In genomic region chr6:15336905-15337583, GRCh38 we compare ENCODE assay signal across 14 cellular contexts.
A peak's percentile ranks its signal among the peaks of the same experiment; 100 is the strongest.
DNase-seq lines count a peak whose midpoint lies in the region; ATAC-seq and TF ChIP-seq lines count a peak whose summit lies in the region.
"Had no signal": no experiment of that assay in that cellular context is flagged by ENCODE, and none has a peak within 500 bp of the region (broad histone marks: within the 10 kb centered on the region; RNA-seq: fewer than 3 reads in every experiment).

No MANE protein-coding gene starts in this region.

- no peaks in the 10 kb centered on the region for H3K79me1 ChIP-seq in H9 (ENCODE audit: insufficient read depth, low read depth, low read length, poor library complexity, severe bottlenecking)
- peaks cover 48% of the 10 kb centered on the region for H3K79me1 ChIP-seq in mesenchymal stem cell (replicated peaks; ENCODE audit: low read length, poor library complexity, severe bottlenecking)

- no peak overlapping the region for H3T11ph ChIP-seq in H9 (ENCODE audit: low read length)

- H3K23me2 ChIP-seq in H9 (ENCODE audit: insufficient read length, low read depth, low read length, poor library complexity, severe bottlenecking) = no peaks in the 10 kb centered on the region

- intact Hi-C loops in CD4-positive, alpha-beta T cell (cut with DNase I, micrococcal nuclease) = no loop called here
- intact Hi-C loops in activated B cell treated with CpG ODN at 0.5 μM for 24 hours (cut with micrococcal nuclease) = loop anchor here (1.0 to 5.0 kb wide), 2 partner anchors 10 to 40 kb away; no protein-coding TSS in a partner anchor

- no peaks in the 10 kb centered on the region for H3K27me3 ChIP-seq in CD4-positive, alpha-beta T cell (ENCODE audit: control insufficient read depth, insufficient read depth, low read length)
- H3K27me3 ChIP-seq in H9 (ENCODE audit: insufficient read depth, low read length) = no peaks in the 10 kb centered on the region
- H3K27me3 ChIP-seq in mesenchymal stem cell (ENCODE audit: control insufficient read depth in 1 of 2, insufficient read depth in 1 of 2, low read length in 2 of 2) = no peaks in the 10 kb centered on the region
- H3K27me3 ChIP-seq: esophagus muscularis mucosa had no signal

- CTCF ChIA-PET in CD4-positive, alpha-beta T cell (lab: Charles Lee) = no interaction called here
- CTCF ChIA-PET in activated B cell treated with CpG ODN at 0.5 μM for 24 hours (lab: Charles Lee) = interaction anchor here (2.0 kb wide), 1 partner anchor 51 kb away, joined by 5 read pairs; no protein-coding TSS in a partner anchor

- ATAC-seq in CD4-positive, alpha-beta T cell (ENCODE audit: poor library complexity) = no peak
- no peak for ATAC-seq in activated B cell treated with CpG ODN at 0.5 μM for 24 hours (ENCODE audit: low read depth)
- ATAC-seq: right cardiac atrium had no signal

- H3K4me3 ChIP-seq in mesenchymal stem cell (ENCODE audit: insufficient read depth in 1 of 2, low read depth in 1 of 2, low read length in 2 of 2) = no peak overlapping the region
- H3K4me3 ChIP-seq: esophagus muscularis mucosa had no signal

- H3K4me1 Mint-ChIP-seq in CD4-positive, alpha-beta T cell (ENCODE audit: low read depth) = peaks cover 90% of the 10 kb centered on the region
- H3K4me1 Mint-ChIP-seq in H9 (peaks cover 76% of the 10 kb centered on the region in 2 experiments), activated B cell treated with CpG ODN at 0.5 μM for 24 hours (peaks cover 88% of the 10 kb centered on the region)

- POLR2A ChIA-PET in CD4-positive, alpha-beta T cell (lab: Charles Lee) = no interaction called here
- POLR2A ChIA-PET in activated B cell treated with CpG ODN at 0.5 μM for 24 hours (lab: Charles Lee) = interaction anchor here (0.5 to 1.7 kb wide), 3 partner anchors 88 to 92 kb away, joined by 4 to 5 read pairs (median 5); partner anchors contain the start of gene JARID2

- H3K14ac ChIP-seq in H9 (ENCODE audit: insufficient read depth, low read length) (no peak overlapping the region), mesenchymal stem cell (ENCODE audit: low read length in 2 of 2) (peak overlapping the region in 1 of 2 experiments; percentile 95)

- no peak overlapping the region for H3K18ac ChIP-seq in H9 (ENCODE audit: insufficient read length, low read depth, low read length)
- peak overlapping the region in 1 of 2 experiments; percentile 80 for H3K18ac ChIP-seq in mesenchymal stem cell (ENCODE audit: low read depth in 1 of 2, low read length in 2 of 2)

- no CpG with 5 or more reads among the region's 10 CpGs for WGBS in H9 (ENCODE audit: extremely low coverage, insufficient read length, low lambda C conversion rate)
- WGBS in mesenchymal stem cell = 57% methylated on average over 8 of the region's 10 CpGs

- H4K91ac ChIP-seq in H9 (ENCODE audit: insufficient read length, low read depth, low read length) = no peak overlapping the region
- peak overlapping the region; percentile 84 for H4K91ac ChIP-seq in mesenchymal stem cell (ENCODE audit: low read length)

- H2BK15ac ChIP-seq in H9 (ENCODE audit: low read depth, low read length) = no peak overlapping the region
- no peak overlapping the region for H2BK15ac ChIP-seq in mesenchymal stem cell (ENCODE audit: low read depth, poor library complexity, severe bottlenecking)

- H4K8ac ChIP-seq in H9 (replicated peaks; ENCODE audit: insufficient read length, low read depth, low read length) = no peak overlapping the region
- peak overlapping the region; percentile 50 for H4K8ac ChIP-seq in mesenchymal stem cell (ENCODE audit: low read length)

- H3K4me3 Mint-ChIP-seq in CD4-positive, alpha-beta T cell = peak overlapping the region; percentile 1
- H3K4me3 Mint-ChIP-seq in H9 (peak overlapping the region in 1 of 2 experiments; percentile 33; a peak in 1 of 5 replicates), activated B cell treated with CpG ODN at 0.5 μM for 24 hours (peak overlapping the region; percentile 13)

- H3K27me3 Mint-ChIP-seq in CD4-positive, alpha-beta T cell = no peaks in the 10 kb centered on the region
- H3K27me3 Mint-ChIP-seq in H9 (ENCODE audit: low read depth) (no peaks in the 10 kb centered on the region; the same call in 1 of the 2 replicates), activated B cell treated with CpG ODN at 0.5 μM for 24 hours (no peaks in the 10 kb centered on the region)

- H3K4me2 ChIP-seq in H9 (ENCODE audit: insufficient read depth, insufficient read length, low read length) = peak overlapping the region; percentile 24
- no peak overlapping the region for H3K4me2 ChIP-seq in mesenchymal stem cell (ENCODE audit: low read length, poor library complexity, severe bottlenecking)

- no peak overlapping the region for H4K5ac ChIP-seq in H9 (ENCODE audit: insufficient read length, low read depth, low read length)

- no peaks in the 10 kb centered on the region for H3K36me3 ChIP-seq in mesenchymal stem cell (ENCODE audit: control insufficient read depth in 1 of 2, insufficient read depth in 2 of 2, low read depth in 1 of 2, low read length in 2 of 2)
- H3K36me3 ChIP-seq: esophagus muscularis mucosa had no signal

- H3K4me1 ChIP-seq in H9 (ENCODE audit: insufficient read depth, low read length) (peaks cover 24% of the 10 kb centered on the region), mesenchymal stem cell (ENCODE audit: control insufficient read depth, insufficient read depth, low read depth, low read length) (peaks cover 3% of the 10 kb centered on the region)

- H2BK120ac ChIP-seq in H9 (ENCODE audit: low read depth, low read length, poor library complexity, severe bottlenecking) (no peak overlapping the region), mesenchymal stem cell (ENCODE audit: low read depth, low read length) (no peak overlapping the region)

- no peak overlapping the region for H2BK20ac ChIP-seq in H9 (ENCODE audit: low read depth, low read length, poor library complexity, severe bottlenecking)

- H3K9me3 ChIP-seq in CD4-positive, alpha-beta T cell (ENCODE audit: control insufficient read depth, low read length) = no peaks in the 10 kb centered on the region
- no peaks in the 10 kb centered on the region for H3K9me3 ChIP-seq in H9 (ENCODE audit: control insufficient read depth, low read depth, low read length)
- H3K9me3 ChIP-seq in mesenchymal stem cell (ENCODE audit: control insufficient read depth, low read length) = no peaks in the 10 kb centered on the region
- H3K9me3 ChIP-seq: esophagus muscularis mucosa had no signal

- H2AFZ ChIP-seq in H9 (ENCODE audit: low read length) (no peak overlapping the region), mesenchymal stem cell (ENCODE audit: low read depth, low read length) (no peak overlapping the region)

- H2BK12ac ChIP-seq in H9 (ENCODE audit: insufficient read length, low read depth, low read length) (no peak overlapping the region), mesenchymal stem cell (ENCODE audit: low read length in 2 of 2) (peak overlapping the region; percentile 35 to 45)

- H2BK5ac ChIP-seq in H9 (ENCODE audit: insufficient read length, low read length) = no peak overlapping the region
- H2BK5ac ChIP-seq in mesenchymal stem cell (ENCODE audit: low read depth, low read length, poor library complexity, severe bottlenecking) = no peak overlapping the region

- peaks cover 89% of the 10 kb centered on the region for H3K79me2 ChIP-seq in H9 (ENCODE audit: insufficient read depth, low read length)

- H3K4ac ChIP-seq in H9 (ENCODE audit: low read depth, low read length) (no peak overlapping the region), mesenchymal stem cell (ENCODE audit: low read depth in 1 of 2, low read length in 2 of 2) (no peak overlapping the region)

- H4K20me1 ChIP-seq in H9 (ENCODE audit: control insufficient read depth, insufficient read depth, insufficient read length) = no peaks in the 10 kb centered on the region

- no peaks in the 10 kb centered on the region for H3K36me3 Mint-ChIP-seq in CD4-positive, alpha-beta T cell (ENCODE audit: low read depth)
- H3K36me3 Mint-ChIP-seq in H9 (ENCODE audit: insufficient read depth in 1 of 3, low read depth in 3 of 3) = peaks cover 0 to 6% (median 3%) of the 10 kb centered on the region in 3 experiments; a peak in 2 of 7 replicates
- peaks cover 5% of the 10 kb centered on the region for H3K36me3 Mint-ChIP-seq in activated B cell treated with CpG ODN at 0.5 μM for 24 hours (ENCODE audit: low read depth)

- no peak for DNase-seq in CD4-positive, alpha-beta T cell
- DNase-seq in H9 = peak; percentile 52
- no peak for DNase-seq in activated B cell treated with CpG ODN at 0.5 μM for 24 hours
- no peak for DNase-seq in mesenchymal stem cell
- DNase-seq in mucosa of gallbladder (ENCODE audit: low spot score) = no peak
- DNase-seq in glomerular visceral epithelial cell (ENCODE audit: extremely low spot score) = no peak
- DNase-seq in NCI-H774 (lab: John Stamatoyannopoulos, UW) = no peak
- DNase-seq: central memory CD4-positive, alpha-beta T cell; COR-L47; NCI-H510A; right cardiac atrium; stimulated activated CD4-positive, alpha-beta T cell treated with anti-CD3 and anti-CD28 coated beads, Interleukin-4, amount 100 ng/mL, for 4 hours had no signal

- no peak for TF ChIP-seq CTCF in CD4-positive, alpha-beta T cell (IDR thresholded peaks at IDR 0.05)
- TF ChIP-seq CTCF in H9 (conservative IDR thresholded peaks at IDR 0.05) = no peak
- no peak for TF ChIP-seq CTCF in activated B cell treated with CpG ODN at 0.5 μM for 24 hours (IDR thresholded peaks at IDR 0.05)

- no peak overlapping the region for H3K27ac ChIP-seq in CD4-positive, alpha-beta T cell (ENCODE audit: low read depth, low read length)
- H3K27ac ChIP-seq in H9 (ENCODE audit: insufficient read length, low read depth, low read length) (no peak overlapping the region), mesenchymal stem cell (ENCODE audit: low read length, poor library complexity, severe bottlenecking) (no peak overlapping the region)
- H3K27ac ChIP-seq: esophagus muscularis mucosa, VCaP had no signal

- no peaks in the 10 kb centered on the region for H3K9me3 Mint-ChIP-seq in CD4-positive, alpha-beta T cell
- H3K9me3 Mint-ChIP-seq in H9 (no peaks in the 10 kb centered on the region), activated B cell treated with CpG ODN at 0.5 μM for 24 hours (no peaks in the 10 kb centered on the region)

- no peak overlapping the region for H3K56ac ChIP-seq in H9 (ENCODE audit: insufficient read length, low read depth, low read length)

- H3K23ac ChIP-seq in H9 (ENCODE audit: insufficient read length, low read depth, low read length) (no peak overlapping the region), mesenchymal stem cell (ENCODE audit: low read length in 2 of 2) (peak overlapping the region in 1 of 2 experiments; percentile 70)

- peak overlapping the region; percentile 32 for H3K27ac Mint-ChIP-seq in CD4-positive, alpha-beta T cell
- H3K27ac Mint-ChIP-seq in H9 (peak overlapping the region in 2 of 3 experiments; percentile 87 to 94; a peak in 4 of 7 replicates), activated B cell treated with CpG ODN at 0.5 μM for 24 hours (peak overlapping the region; percentile 46)

- H3K9ac ChIP-seq in H9 (ENCODE audit: extremely low read depth, insufficient read length, low read length) = no peak overlapping the region
- H3K9ac ChIP-seq in mesenchymal stem cell (ENCODE audit: low read length) = no peak overlapping the region

- H2AK5ac ChIP-seq in H9 (ENCODE audit: insufficient read length, low read length) (no peak overlapping the region), mesenchymal stem cell (ENCODE audit: low read length, severe bottlenecking) (no peak overlapping the region)

Comparison
In these comparisons a context has a peak if more than half of its experiments do, and no peak if none do; other contexts are left out.
1. H3K27ac Mint-ChIP-seq: peak in every context shown above with its lines; median percentile 90 in H9; 46 in activated B cell treated with CpG ODN at 0.5 μM for 24 hours; 32 in CD4-positive, alpha-beta T cell.